In genomic region chr3:64463981-64464380, GRCh38 we compare ENCODE assay signal across 15 cellular contexts.
"Had no signal": no experiment of that assay in that cellular context is flagged by ENCODE, and none has a peak within 500 bp of the region (broad histone marks: within the 10 kb centered on the region; RNA-seq: fewer than 3 reads in every experiment).

No MANE protein-coding gene starts in this region.

- H3K9me3 Mint-ChIP-seq: activated naive CD4-positive, alpha-beta T cell treated with anti-CD3 and anti-CD28 coated beads for 36 hours; activated naive CD8-positive, alpha-beta T cell treated with anti-CD3 and anti-CD28 coated beads, Interleukin-2, amount 50 U/mL, for 24 hours; activated T-helper 2 cell treated with anti-CD3 and anti-CD28 coated beads, Interferon-gamma antibody, Interleukin-2, Interleukin-4, amounts not matched to agents 10 μg/mL and 5 μg/mL and 100 μg/mL, durations not matched to agents 14 hours and 24 hours and 36 hours; nephron progenitor cell; stimulated activated naive CD8-positive, alpha-beta T cell treated with anti-CD3 and anti-CD28 coated beads, Interleukin-15, Interleukin-2, amounts not matched to agents 100 ng/mL and 50 ng/mL, for 24 hours had no signal

- H3K36me3 ChIP-seq: right lobe of liver, upper lobe of right lung, WERI-Rb-1 had no signal

- DNase-seq: activated T-cell treated with anti-CD3 and anti-CD28 coated beads, Interleukin-2, amount 50 U/mL, for 1 hour; psoas muscle; T-helper 17 cell; upper lobe of right lung had no signal

- H3K4me3 ChIP-seq: psoas muscle, right lobe of liver, smooth muscle cell, testis, upper lobe of right lung had no signal

- H3K27ac ChIP-seq: psoas muscle, right lobe of liver, testis, upper lobe of right lung had no signal

- H3K4me1 Mint-ChIP-seq: activated naive CD8-positive, alpha-beta T cell treated with anti-CD3 and anti-CD28 coated beads, Interleukin-2, amount 50 U/mL, for 24 hours had no signal

- H3K4me3 Mint-ChIP-seq: activated naive CD4-positive, alpha-beta T cell treated with anti-CD3 and anti-CD28 coated beads for 36 hours; activated naive CD8-positive, alpha-beta T cell treated with anti-CD3 and anti-CD28 coated beads, Interleukin-2, amount 50 U/mL, for 24 hours; nephron progenitor cell; stimulated activated naive CD8-positive, alpha-beta T cell treated with anti-CD3 and anti-CD28 coated beads, Interleukin-15, Interleukin-2, amounts not matched to agents 100 ng/mL and 50 ng/mL, for 24 hours; T-helper 17 cell had no signal

- H3K27me3 ChIP-seq: right lobe of liver, testis, upper lobe of right lung had no signal

- ATAC-seq: activated naive CD8-positive, alpha-beta T cell treated with anti-CD3 and anti-CD28 coated beads, Interleukin-2, amount 50 U/mL, for 24 hours; psoas muscle; T-helper 17 cell had no signal

- H3K4me1 ChIP-seq: psoas muscle, right lobe of liver, testis, upper lobe of right lung had no signal

- H3K4me2 ChIP-seq: smooth muscle cell had no signal

- H3K9me3 ChIP-seq: psoas muscle, right lobe of liver, testis, upper lobe of right lung had no signal

- H3K27ac Mint-ChIP-seq: activated naive CD4-positive, alpha-beta T cell treated with anti-CD3 and anti-CD28 coated beads for 36 hours; activated naive CD8-positive, alpha-beta T cell treated with anti-CD3 and anti-CD28 coated beads, Interleukin-2, amount 50 U/mL, for 24 hours; activated T-helper 2 cell treated with anti-CD3 and anti-CD28 coated beads, Interferon-gamma antibody, Interleukin-2, Interleukin-4, amounts not matched to agents 10 μg/mL and 5 μg/mL and 100 μg/mL, durations not matched to agents 14 hours and 24 hours and 36 hours; nephron progenitor cell; stimulated activated naive CD8-positive, alpha-beta T cell treated with anti-CD3 and anti-CD28 coated beads, Interleukin-15, Interleukin-2, amounts not matched to agents 100 ng/mL and 50 ng/mL, for 24 hours; T-helper 17 cell had no signal

- FAIRE-seq: colon, endometrium had no signal
